Comparison of ENCODE assay signal across 16 cellular contexts in genomic region chr14:34064349-34064748, GRCh38.
DNase-seq lines count a peak whose midpoint lies in the region; FAIRE-seq and TF ChIP-seq lines count a peak whose summit lies in the region.
"Had no signal": no experiment of that assay in that cellular context is flagged by ENCODE, and none has a peak within 500 bp of the region (broad histone marks: within the 10 kb centered on the region; RNA-seq: fewer than 3 reads in every experiment).

No MANE protein-coding gene starts in this region.

- intact Hi-C loops in posterior vena cava (cut with DNase I): loop anchor here in 1 of 2 donors (10.0 kb wide), 1 partner anchor 70 kb away; no protein-coding TSS in a partner anchor

- H3K9me3 Mint-ChIP-seq in astrocyte (ENCODE audit: unreplicated experiment): peaks cover 2% of the 10 kb centered on the region
- H3K9me3 Mint-ChIP-seq: effector memory CD8-positive, alpha-beta T cell; GM23338; natural killer cell treated with Interleukin-12 subunit alpha and Interleukin-12 subunit beta and Interleukin-15 and Interleukin-18, amount 100 ng/mL, for 72 hours had no signal

- no peaks in the 10 kb centered on the region for H3K79me2 ChIP-seq in astrocyte (ENCODE audit: insufficient read depth, low read length)

- peaks cover 12% of the 10 kb centered on the region for H3K4me1 ChIP-seq in astrocyte (ENCODE audit: insufficient read depth, low read length)

- H3K4me3 ChIP-seq in AG10803 (ENCODE audit: low read length) (no peak overlapping the region), astrocyte (ENCODE audit: insufficient read depth, low read depth, low read length) (no peak overlapping the region)
- H3K4me3 ChIP-seq: GM23338, left lung had no signal

- H3K27ac ChIP-seq in astrocyte (ENCODE audit: low read depth, low read length): no peak overlapping the region
- H3K27ac ChIP-seq: left lung had no signal

- peaks cover 6% of the 10 kb centered on the region for H3K4me1 Mint-ChIP-seq in astrocyte (ENCODE audit: low read depth, unreplicated experiment)

- no peaks in the 10 kb centered on the region for H3K27me3 Mint-ChIP-seq in astrocyte (ENCODE audit: low read depth, unreplicated experiment)

- no peaks in the 10 kb centered on the region for H3K9me3 ChIP-seq in astrocyte (ENCODE audit: insufficient read depth, low read depth, low read length)
- H3K9me3 ChIP-seq: left lung had no signal

- H3K27ac Mint-ChIP-seq in astrocyte (ENCODE audit: unreplicated experiment): no peak overlapping the region
- H3K27ac Mint-ChIP-seq: effector memory CD8-positive, alpha-beta T cell; GM23338; natural killer cell treated with Interleukin-12 subunit alpha and Interleukin-12 subunit beta and Interleukin-15 and Interleukin-18, amount 100 ng/mL, for 72 hours had no signal

- H3K9ac ChIP-seq in astrocyte (ENCODE audit: low read length): no peak overlapping the region

- H3K27me3 ChIP-seq in astrocyte (ENCODE audit: insufficient read depth, low read length): no peaks in the 10 kb centered on the region

- H3K4me2 ChIP-seq in astrocyte (ENCODE audit: low read length): no peak overlapping the region
- H3K4me2 ChIP-seq: GM23338 had no signal

- no peak overlapping the region for H3K4me3 Mint-ChIP-seq in astrocyte (ENCODE audit: unreplicated experiment)
- H3K4me3 Mint-ChIP-seq: effector memory CD8-positive, alpha-beta T cell; GM23338; natural killer cell treated with Interleukin-12 subunit alpha and Interleukin-12 subunit beta and Interleukin-15 and Interleukin-18, amount 100 ng/mL, for 72 hours had no signal

- H3K36me3 Mint-ChIP-seq in astrocyte (ENCODE audit: low read depth, unreplicated experiment): no peaks in the 10 kb centered on the region
- H3K36me3 Mint-ChIP-seq: natural killer cell treated with Interleukin-12 subunit alpha and Interleukin-12 subunit beta and Interleukin-15 and Interleukin-18, amount 100 ng/mL, for 72 hours had no signal

- no peaks in the 10 kb centered on the region for H3K36me3 ChIP-seq in astrocyte (ENCODE audit: insufficient read depth, low read length)
- H3K36me3 ChIP-seq: left lung had no signal

- DNase-seq in AG10803 (ENCODE audit: low read depth) (peak; percentile 86), astrocyte (ENCODE audit: low read depth) (peak; percentile 81), fibroblast of the conjunctiva (ENCODE audit: low read depth) (peak; percentile 31), posterior vena cava (ENCODE audit: low spot score) (peak; percentile 84), hepatic stellate cell (ENCODE audit: low spot score) (no peak), HCEC 1CT (no peak), AML-193 (lab: John Stamatoyannopoulos, UW) (no peak), NCI-H1105 treated with DMSO at 0.1 percent for 48 hours (lab: John Stamatoyannopoulos, UW) (no peak)
- DNase-seq: effector memory CD8-positive, alpha-beta T cell; Karpas-422; NCI-H2029; small intestine; T1000 had no signal

- FAIRE-seq in astrocyte (lab: Jason Lieb, UNC): no peak
- FAIRE-seq: small intestine had no signal

- H2AFZ ChIP-seq in astrocyte (ENCODE audit: low read depth, low read length): no peak overlapping the region
- H2AFZ ChIP-seq: GM23338 had no signal

- H4K20me1 ChIP-seq in astrocyte (ENCODE audit: insufficient read depth, low read length): no peaks in the 10 kb centered on the region

- peak; percentile 43 for TF ChIP-seq CTCF in AG10803 (conservative IDR thresholded peaks at IDR 0.05; ENCODE audit: low read length)
- no peak for TF ChIP-seq CTCF in astrocyte (IDR thresholded peaks at IDR 0.05; ENCODE audit: insufficient read depth, low read depth, low read length)

Comparison
In these comparisons a context has a peak if more than half of its experiments do, and no peak if none do; other contexts are left out.
1. DNase-seq: peak in AG10803 (single experiment), astrocyte (single experiment), fibroblast of the conjunctiva (single experiment) and posterior vena cava (single experiment); none in hepatic stellate cell (single experiment), HCEC 1CT (single experiment), AML-193 (0 of 2) and NCI-H1105 treated with DMSO at 0.1 percent for 48 hours (single experiment).